9 cellular contexts compared by ENCODE assay signal in genomic region chrX:68822641-68823410, GRCh38. TPM values are rescaled to one million over a fixed set of nuclear protein-coding genes. Genes with fewer than 3 reads are reported as not detected.
DNase-seq lines count a peak whose midpoint lies in the region; ATAC-seq, FAIRE-seq and TF ChIP-seq lines count a peak whose summit lies in the region.
"Had no signal": no experiment of that assay in that cellular context is flagged by ENCODE, and none has a peak within 500 bp of the region (broad histone marks: within the 10 kb centered on the region; RNA-seq: fewer than 3 reads in every experiment).

No MANE protein-coding gene starts in this region.

- H3K4me3 ChIP-seq in breast epithelium (no peak overlapping the region), HepG2 (replicated peaks in 1 of 3; ENCODE audit: insufficient read depth in 1 of 3, low read depth in 2 of 3, low read length in 3 of 3) (no peak overlapping the region), aorta (ENCODE audit: low read length in 2 of 2) (no peak overlapping the region)

- H3K4me1 ChIP-seq in breast epithelium (no peaks in the 10 kb centered on the region), HepG2 (ENCODE audit: insufficient read depth, low read length) (peaks cover 26% of the 10 kb centered on the region), aorta (ENCODE audit: control insufficient read depth in 1 of 2, insufficient read depth in 2 of 2, low read length in 2 of 2) (no peaks in the 10 kb centered on the region)

- POLR2A ChIA-PET in HepG2 (lab: Yijun Ruan, JAX): no interaction called here

- no peak overlapping the region for H3K9ac ChIP-seq in HepG2 (ENCODE audit: insufficient read depth, low read depth, low read length)

- intact Hi-C loops in breast epithelium (cut with DNase I; ENCODE audit: low total_unique reads): no loop called here
- intact Hi-C loops in HepG2 (cut with micrococcal nuclease; ENCODE audit: unreplicated experiment): no loop called here
- intact Hi-C loops in aorta (cut with DNase I): loop anchor here (2.0 to 5.0 kb wide), 3 partner anchors 462 to 794 kb away; partner anchors contain the start of gene EDA (in 1 of the 2)

- TF ChIP-seq EP300 in HepG2 (IDR thresholded peaks at IDR 0.05; ENCODE audit: low read depth in 2 of 2, low read length in 2 of 2) (no peak), HepG2 (CRISPR knock-in tag; IDR thresholded peaks at IDR 0.05; ENCODE audit: borderline replicate concordance) (no peak)

- DNase-seq in DMS53 (lab: John Stamatoyannopoulos, UW) (peak; percentile 79), NCI-H2227 (lab: John Stamatoyannopoulos, UW; ENCODE audit: unreplicated experiment) (peak; percentile 76), breast epithelium (ENCODE audit: low spot score in 2 of 2) (no peak), HepG2 (ENCODE audit: low spot score) (peak; percentile 28), aorta (peak; percentile 65 to 79), OCI-M2 (lab: John Stamatoyannopoulos, UW; ENCODE audit: unreplicated experiment) (no peak)

- TF ChIP-seq CTCF in breast epithelium (IDR thresholded peaks at IDR 0.05) (peak in 2 of 3 donors; percentile 40 to 41), HepG2 (CRISPR knock-in tag; IDR thresholded peaks at IDR 0.05) (peak; percentile 77)

- in situ Hi-C loops in HepG2 (cut with HindIII; ENCODE audit: extremely low pct_ligation_motif_present, low pct_unique_long_range_greater_than_20kb): loop anchor here (10.0 kb wide), 3 partner anchors 212 to 562 kb away; no protein-coding TSS in a partner anchor

- CTCF ChIA-PET in HepG2 (lab: Yijun Ruan, JAX; ENCODE audit: low intra/inter-chr PET ratio, low total read pairs): interaction anchor here (1.2 kb wide), 1 partner anchor 399 kb away, joined by 3 read pairs; no protein-coding TSS in a partner anchor

- no TSS peak for BruUV-seq in HepG2 (replicated peaks; lab: Mats Ljungman, UMichigan)

- WGBS in HepG2 (ENCODE audit: low lambda C conversion rate): 31% methylated on average over 4 of the region's 14 CpGs
- WGBS in aorta, 2 donors: 18 to 28% methylated on average over 14 of the region's 14 CpGs

- H3K9me3 ChIP-seq in breast epithelium (no peaks in the 10 kb centered on the region), HepG2 (ENCODE audit: low read length) (no peaks in the 10 kb centered on the region), aorta (ENCODE audit: control insufficient read depth, low read length) (no peaks in the 10 kb centered on the region)
- H3K9me3 ChIP-seq: neutrophil had no signal

- H3K36me3 ChIP-seq in breast epithelium (no peaks in the 10 kb centered on the region), HepG2 (replicated peaks in 1 of 2; ENCODE audit: control insufficient read depth in 1 of 2, insufficient read depth in 2 of 2, low read length in 2 of 2) (no peaks in the 10 kb centered on the region), aorta (ENCODE audit: control insufficient read depth in 1 of 2, insufficient read depth in 2 of 2, low read length in 1 of 2) (no peaks in the 10 kb centered on the region)
- H3K36me3 ChIP-seq: neutrophil had no signal

- peaks cover 0 to 62% of the 10 kb centered on the region in 2 donors for H3K27me3 ChIP-seq in breast epithelium
- H3K27me3 ChIP-seq in HepG2 (ENCODE audit: control insufficient read depth in 1 of 2, insufficient read depth in 2 of 2, low read length in 2 of 2): no peaks in the 10 kb centered on the region
- no peaks in the 10 kb centered on the region for H3K27me3 ChIP-seq in aorta (ENCODE audit: control insufficient read depth in 1 of 2, insufficient read depth in 2 of 2, low read length in 1 of 2)
- H3K27me3 ChIP-seq: neutrophil had no signal

- H3K4me2 ChIP-seq in HepG2 (ENCODE audit: low read depth, low read length): peak overlapping the region; percentile 51; the same call in 1 of the 2 replicates

- TF ChIP-seq RAD21 in HepG2 (CRISPR knock-in tag; IDR thresholded peaks at IDR 0.05): peak; percentile 66

- no peaks in the 10 kb centered on the region for H4K20me1 ChIP-seq in HepG2 (ENCODE audit: insufficient read depth, low read length)

- FAIRE-seq in HepG2 (lab: Jason Lieb, UNC): peak; percentile 8

- H3K79me2 ChIP-seq in HepG2 (ENCODE audit: insufficient read depth, low read length): no peaks in the 10 kb centered on the region

- ATAC-seq in GM19463 (IDR thresholded peaks at IDR 0.05; ENCODE audit: unreplicated experiment): peak; percentile 67
- peak; percentile 89 for ATAC-seq in HepG2
- peak; percentile 64 for ATAC-seq in aorta (ENCODE audit: low FRiP score)
- ATAC-seq in HG03457 (IDR thresholded peaks at IDR 0.05; ENCODE audit: unreplicated experiment): no peak

- no peak overlapping the region for H3K27ac ChIP-seq in breast epithelium
- H3K27ac ChIP-seq in HepG2 (ENCODE audit: extremely low read length, insufficient read depth, low read length): no peak overlapping the region
- H3K27ac ChIP-seq in aorta (ENCODE audit: low read depth in 1 of 2, low read length in 2 of 2): no peak overlapping the region
- H3K27ac ChIP-seq: neutrophil had no signal

- no peak overlapping the region for H2AFZ ChIP-seq in HepG2 (ENCODE audit: low read length)

- TF ChIP-seq POLR2A in breast epithelium (IDR thresholded peaks at IDR 0.05) (no peak), HepG2 (IDR thresholded peaks at IDR 0.05; ENCODE audit: insufficient read depth in 1 of 2, low read depth in 2 of 2, low read length in 2 of 2) (no peak)

TF ChIP-seq in HepG2, 621 proteins besides CTCF, POLR2A, EP300 and RAD21 (continues in another document):
- TF ChIP-seq ZNF530 (CRISPR knock-in tag; IDR thresholded peaks at IDR 0.05; ENCODE audit: low read depth) (no peak), GABPB1 (CRISPR knock-in tag; IDR thresholded peaks at IDR 0.05) (peak; percentile 40), ZNF576 (CRISPR knock-in tag; IDR thresholded peaks at IDR 0.05) (no peak), ZKSCAN5 (CRISPR knock-in tag; IDR thresholded peaks at IDR 0.05) (no peak), SMC3 (IDR thresholded peaks at IDR 0.05; ENCODE audit: low read length) (peak; percentile 60), ZNF709 (CRISPR knock-in tag; IDR thresholded peaks at IDR 0.05) (no peak), MTERF4 (CRISPR knock-in tag; IDR thresholded peaks at IDR 0.05) (no peak)

RNA-seq across cellular contexts. Expression of gene EFNB1, which starts 6.0 kb away (rescaled TPM):
- 10 to 100 TPM; 19.2 to 46.5 (median 41.4) TPM for total RNA-seq in breast epithelium
- 2.9 and 4.1 TPM in 2 replicates for total RNA-seq in HepG2 (2016; rRNA removed; fragmentation: Illumina TruSeq; extraction: Trizol)
- 0.18 and 0.30 TPM in 2 replicates for total RNA-seq in HepG2 (2016; cell fraction: cytosol; rRNA removed; fragmentation: Illumina TruSeq; extraction: Trizol; ENCODE audit: low read depth)
- 2.9 and 4.4 TPM in 2 replicates for total RNA-seq in HepG2 (2016; cell fraction: insoluble cytoplasmic fraction; rRNA removed; fragmentation: Illumina TruSeq; extraction: Trizol)
- total RNA-seq in HepG2 (2016; cell fraction: membrane; rRNA removed; fragmentation: Illumina TruSeq; extraction: Trizol): 1.1 and 1.5 TPM in 2 replicates
- total RNA-seq in HepG2 (2016; cell fraction: nucleus; rRNA removed; fragmentation: Illumina TruSeq; extraction: Trizol): 2.9 and 3.3 TPM in 2 replicates
- 4.0 and 4.8 TPM in 2 replicates for polyA plus RNA-seq in HepG2 (2011; rRNA removed)
- 4.1 and 5.7 TPM in 2 replicates for polyA plus RNA-seq in HepG2 (2011; cell fraction: cytosol; rRNA removed)
- polyA plus RNA-seq in HepG2 (2011; cell fraction: nucleus; rRNA removed): 2.7 TPM in 2 replicates
- polyA plus RNA-seq in HepG2 (2012): 2.0 and 2.2 TPM in 2 replicates
- 0.27 and 0.29 TPM in 2 replicates for polyA plus RNA-seq in HepG2 (2016; cell fraction: cytosol; fragmentation: Illumina TruSeq; extraction: Trizol; ENCODE audit: low read depth)
- 3.2 and 3.3 TPM in 2 replicates for polyA plus RNA-seq in HepG2 (2016; cell fraction: insoluble cytoplasmic fraction; fragmentation: Illumina TruSeq; extraction: Trizol; ENCODE audit: low read depth)
- polyA plus RNA-seq in HepG2 (2016; cell fraction: membrane; fragmentation: Illumina TruSeq; extraction: Trizol; ENCODE audit: low read depth): 0.80 and 0.81 TPM in 2 replicates
- polyA plus RNA-seq in HepG2 (2016; cell fraction: nucleus; fragmentation: Illumina TruSeq; extraction: Trizol; ENCODE audit: insufficient read depth, low read depth): 4.7 and 5.3 TPM in 2 replicates
- 4.5 and 5.5 TPM in 2 replicates for polyA minus RNA-seq in HepG2 (2011; rRNA and poly(A)+ RNA removed; ENCODE audit: low replicate concordance)
- polyA minus RNA-seq in HepG2 (2011; cell fraction: cytosol; rRNA and poly(A)+ RNA removed): 2.8 and 3.1 TPM in 2 replicates
- 0.90 and 1.5 TPM in 2 replicates for polyA minus RNA-seq in HepG2 (2011; cell fraction: nucleus; rRNA and poly(A)+ RNA removed)
- total RNA-seq in aorta: 10 to 100 TPM; 17.0 to 24.0 TPM
- 1 to 10 TPM; 3.6 to 5.6 TPM for polyA plus RNA-seq in aorta

Comparison
In these comparisons a context has a peak if more than half of its experiments do, and no peak if none do; other contexts are left out.
1. DNase-seq: peak in DMS53 (single experiment), NCI-H2227 (single experiment), HepG2 (single experiment) and aorta (2 of 2); none in breast epithelium (0 of 2) and OCI-M2 (single experiment).
2. intact Hi-C loops: an anchor here in aorta (2.0 to 5.0 kb wide); none called in breast epithelium and HepG2.